In the genomic region with DNA sequence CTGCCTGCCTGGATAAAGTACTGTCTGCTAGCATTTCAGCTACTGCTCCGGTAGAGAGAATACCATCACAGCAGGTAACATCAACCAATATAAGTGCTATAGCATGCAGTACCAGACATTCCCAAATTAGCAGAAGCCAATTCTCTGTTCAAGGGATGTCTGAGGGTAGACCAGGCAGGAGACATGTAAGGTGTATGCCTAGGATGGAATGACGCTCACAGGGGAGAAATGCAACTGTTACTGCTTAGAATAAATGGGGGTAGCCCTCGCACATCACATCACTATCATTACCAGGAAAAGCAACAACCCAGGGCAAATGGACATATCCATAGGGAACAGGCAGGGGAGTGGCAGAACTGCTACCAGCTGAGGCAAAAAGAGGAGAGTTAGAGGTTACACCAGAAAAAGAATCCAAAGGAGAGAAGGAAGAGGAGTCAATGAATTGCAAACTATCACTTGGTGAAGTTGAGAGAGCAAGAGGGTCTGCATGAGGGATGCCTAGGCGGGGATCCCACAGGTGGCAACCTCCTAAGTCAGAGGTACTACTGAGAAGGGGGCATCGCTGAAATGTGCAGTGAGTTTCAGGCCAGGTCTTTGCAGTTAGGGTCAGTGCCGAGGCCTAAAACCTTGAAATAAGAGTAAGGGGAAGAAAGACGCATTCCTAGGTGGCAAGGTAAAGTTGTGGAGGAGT, we compare ENCODE assay signal across 8 cellular contexts. TPM values are rescaled to one million over a fixed set of nuclear protein-coding genes. Genes with fewer than 3 reads are reported as not detected.
DNase-seq lines count a peak whose midpoint lies in the region; ATAC-seq, FAIRE-seq and TF ChIP-seq lines count a peak whose summit lies in the region.

No MANE protein-coding gene starts in this region.

- TF ChIP-seq EP300 in SK-N-SH (IDR thresholded peaks at IDR 0.05; ENCODE audit: borderline replicate concordance in 1 of 2, low read depth in 1 of 2, low read length in 1 of 2) (no peak), stomach (IDR thresholded peaks at IDR 0.05) (no peak)

- CTCF ChIA-PET in SK-N-SH (lab: Yijun Ruan, JAX) = interaction anchor here (0.8 to 5.4 kb wide), 5 partner anchors 11 to 78 kb away, joined by 3 to 63 read pairs (median 6); no protein-coding TSS in a partner anchor

- H3K27me3 ChIP-seq in SK-N-SH (ENCODE audit: insufficient read depth) (no peaks in the 10 kb centered on the region), stomach (no peaks in the 10 kb centered on the region)

- peaks cover 42% of the 10 kb centered on the region for H3K36me3 Mint-ChIP-seq in activated T-helper 1 cell treated with anti-CD3 and anti-CD28 coated beads, Interleukin-12 subunit alpha, Interleukin-12 subunit beta, Interleukin-2, Interleukin-4 antibody, amounts not matched to agents 30 ng/mL and 10 ng/mL and 1 ng/mL, durations not matched to agents 14 hours and 24 hours and 36 hours (ENCODE audit: low read depth)

- TF ChIP-seq RAD21 in SK-N-SH (IDR thresholded peaks at IDR 0.05; ENCODE audit: low read length) = no peak

- peaks cover 6% of the 10 kb centered on the region for H3F3A ChIP-seq in SK-N-SH (replicated peaks; ENCODE audit: insufficient read depth)

- ATAC-seq in SK-N-SH treated with all-trans-retinoic acid at 6 μM for 48 hours (no peak; the same call in 2 of the 3 replicates), HG02938 (IDR thresholded peaks at IDR 0.05; ENCODE audit: unreplicated experiment) (no peak), HG03342 (IDR thresholded peaks at IDR 0.05; ENCODE audit: unreplicated experiment) (no peak)

- no peaks in the 10 kb centered on the region for H3K9me2 ChIP-seq in SK-N-SH

- no peak for FAIRE-seq in H54 (lab: Jason Lieb, UNC)

- H3K9ac ChIP-seq in SK-N-SH = peak overlapping the region; percentile 83

- H3K4me2 ChIP-seq in SK-N-SH = peak overlapping the region; percentile 92

- H3K4me3 Mint-ChIP-seq in activated T-helper 1 cell treated with anti-CD3 and anti-CD28 coated beads, Interleukin-12 subunit alpha, Interleukin-12 subunit beta, Interleukin-2, Interleukin-4 antibody, amounts not matched to agents 30 ng/mL and 10 ng/mL and 1 ng/mL, durations not matched to agents 14 hours and 24 hours and 36 hours = peak overlapping the region; percentile 96

- H3K9me3 Mint-ChIP-seq in activated T-helper 1 cell treated with anti-CD3 and anti-CD28 coated beads, Interleukin-12 subunit alpha, Interleukin-12 subunit beta, Interleukin-2, Interleukin-4 antibody, amounts not matched to agents 30 ng/mL and 10 ng/mL and 1 ng/mL, durations not matched to agents 14 hours and 24 hours and 36 hours = no peaks in the 10 kb centered on the region

- 4% methylated on average over 7 of the region's 7 CpGs for WGBS in SK-N-SH (ENCODE audit: low lambda C conversion rate)
- WGBS in stomach, 5 donors = 9 to 15% (median 9%) methylated on average over 7 of the region's 7 CpGs

- DNase-seq in SK-N-SH (no peak), stomach (no peak), H54 (ENCODE audit: insufficient read length, low spot score) (no peak)
- DNase-seq in activated T-helper 1 cell treated with anti-CD3 and anti-CD28 coated beads, Interleukin-12 subunit alpha, Interleukin-12 subunit beta, Interleukin-2, Interleukin-4 antibody, amounts not matched to agents 30 ng/mL and 10 ng/mL and 1 ng/mL, durations not matched to agents 14 hours and 24 hours and 36 hours (ENCODE audit: low spot score) = no peak

- no peak for TF ChIP-seq POLR2A in stomach (IDR thresholded peaks at IDR 0.05)
- no peak for TF ChIP-seq POLR2A in H54 (IDR thresholded peaks at IDR 0.05; ENCODE audit: low read depth, low read length)

- no peak for TF ChIP-seq CTCF in SK-N-SH (IDR thresholded peaks at IDR 0.05)
- TF ChIP-seq CTCF in stomach (IDR thresholded peaks at IDR 0.05) = no peak

- peaks cover 55% of the 10 kb centered on the region for H3K4me1 Mint-ChIP-seq in activated T-helper 1 cell treated with anti-CD3 and anti-CD28 coated beads, Interleukin-12 subunit alpha, Interleukin-12 subunit beta, Interleukin-2, Interleukin-4 antibody, amounts not matched to agents 30 ng/mL and 10 ng/mL and 1 ng/mL, durations not matched to agents 14 hours and 24 hours and 36 hours (ENCODE audit: low read depth)

- POLR2A ChIA-PET in SK-N-SH (lab: Yijun Ruan, JAX) = no interaction called here

- intact Hi-C loops in activated T-helper 1 cell treated with anti-CD3 and anti-CD28 coated beads, Interleukin-12 subunit alpha, Interleukin-12 subunit beta, Interleukin-2, Interleukin-4 antibody, amounts not matched to agents 30 ng/mL and 10 ng/mL and 1 ng/mL, durations not matched to agents 14 hours and 24 hours and 36 hours (cut with micrococcal nuclease) = loop anchor here (5.0 kb wide), 2 partner anchors 70 to 150 kb away; a partner anchor contains a TSS
- intact Hi-C loops in stomach (cut with DNase I; ENCODE audit: low total_unique reads) = no loop called here

- peaks cover 39% of the 10 kb centered on the region for H3K79me2 ChIP-seq in SK-N-SH (ENCODE audit: insufficient read depth)

- H3K9me3 ChIP-seq in SK-N-SH (no peaks in the 10 kb centered on the region), iPS-18c (ENCODE audit: control insufficient read depth, insufficient read depth, low read length) (no peaks in the 10 kb centered on the region), stomach (no peaks in the 10 kb centered on the region)

- H3K36me3 ChIP-seq in SK-N-SH (replicated peaks in 1 of 2; ENCODE audit: control insufficient read depth in 1 of 2, insufficient read depth in 2 of 2, low read length in 1 of 2) = peaks cover 30 to 39% of the 10 kb centered on the region in 2 experiments
- peaks cover 33 to 37% (median 36%) of the 10 kb centered on the region in 4 donors for H3K36me3 ChIP-seq in stomach

- H3K4me3 ChIP-seq in SK-N-SH (ENCODE audit: low read depth in 2 of 2, low read length in 1 of 2) = peak overlapping the region; percentile 87 to 94
- peak overlapping the region; percentile 74 for H3K4me3 ChIP-seq in iPS-18c (ENCODE audit: insufficient read depth, low read depth, low read length)
- H3K4me3 ChIP-seq in stomach = peak overlapping the region; percentile 63 to 95 (median 92)

- H4K20me1 ChIP-seq in SK-N-SH (ENCODE audit: insufficient read depth) = peaks cover 18% of the 10 kb centered on the region; the same call in 1 of the 2 replicates

- H3K27me3 Mint-ChIP-seq in activated T-helper 1 cell treated with anti-CD3 and anti-CD28 coated beads, Interleukin-12 subunit alpha, Interleukin-12 subunit beta, Interleukin-2, Interleukin-4 antibody, amounts not matched to agents 30 ng/mL and 10 ng/mL and 1 ng/mL, durations not matched to agents 14 hours and 24 hours and 36 hours (ENCODE audit: insufficient read depth) = no peaks in the 10 kb centered on the region

- H3K4me1 ChIP-seq in SK-N-SH (ENCODE audit: control insufficient read depth in 1 of 2, insufficient read depth in 2 of 2, low read depth in 1 of 2, low read length in 1 of 2) (peaks cover 7 to 32% of the 10 kb centered on the region in 2 experiments; a peak in 2 of 4 replicates), stomach (peaks cover 24 to 69% (median 50%) of the 10 kb centered on the region in 4 donors)

- H2AFZ ChIP-seq in SK-N-SH (ENCODE audit: low read depth) = no peak overlapping the region

- peak overlapping the region; percentile 92 for H3K27ac Mint-ChIP-seq in activated T-helper 1 cell treated with anti-CD3 and anti-CD28 coated beads, Interleukin-12 subunit alpha, Interleukin-12 subunit beta, Interleukin-2, Interleukin-4 antibody, amounts not matched to agents 30 ng/mL and 10 ng/mL and 1 ng/mL, durations not matched to agents 14 hours and 24 hours and 36 hours

- peak overlapping the region in 1 of 2 experiments; percentile 80; a peak in 1 of 4 replicates for H3K27ac ChIP-seq in SK-N-SH (ENCODE audit: low read depth in 2 of 2, low read length in 1 of 2)
- H3K27ac ChIP-seq in stomach = peak overlapping the region in 4 of 5 donors; percentile 83 to 97 (median 94)

RNA-seq across cellular contexts. Expression of a gene that starts 1.1 kb away (rescaled TPM):
- 12.5 and 15.2 TPM in 2 replicates for polyA plus RNA-seq in SK-N-SH (2012; rRNA removed)
- polyA plus RNA-seq in SK-N-SH (2012; cell fraction: cytosol; rRNA removed) = 21.4 and 26.0 TPM in 2 replicates
- polyA plus RNA-seq in SK-N-SH (2012; cell fraction: nucleus; rRNA removed) = 11.6 and 19.2 TPM in 2 replicates
- 93.3 and 106 TPM in 2 replicates for total RNA-seq in activated T-helper 1 cell treated with anti-CD3 and anti-CD28 coated beads, Interleukin-12 subunit alpha, Interleukin-12 subunit beta, Interleukin-2, Interleukin-4 antibody, amounts not matched to agents 30 ng/mL and 10 ng/mL and 1 ng/mL, durations not matched to agents 14 hours and 24 hours and 36 hours
- total RNA-seq in stomach = 100 to 1,000 TPM in 1 of 5 donors, 10 to 100 TPM in 4; 20.4 to 137 (median 24.2) TPM
- polyA plus RNA-seq in stomach = 10 to 100 TPM; 25.0 to 32.8 (median 31.9) TPM

RNA-seq across cellular contexts. Expression of a gene that starts 10.2 kb away (rescaled TPM):
- polyA plus RNA-seq in SK-N-SH (2012; rRNA removed) (0.64 and 0.93 TPM in 2 replicates), stomach (under 1 TPM in 2 of 3 donors, not detected in 1; 0.12 to 0.38 TPM)
- 0.68 and 1.2 TPM in 2 replicates for polyA plus RNA-seq in SK-N-SH (2012; cell fraction: cytosol; rRNA removed)
- 0.76 and 0.85 TPM in 2 replicates for polyA plus RNA-seq in SK-N-SH (2012; cell fraction: nucleus; rRNA removed)
- not detected in 2 replicates for total RNA-seq in activated T-helper 1 cell treated with anti-CD3 and anti-CD28 coated beads, Interleukin-12 subunit alpha, Interleukin-12 subunit beta, Interleukin-2, Interleukin-4 antibody, amounts not matched to agents 30 ng/mL and 10 ng/mL and 1 ng/mL, durations not matched to agents 14 hours and 24 hours and 36 hours
- under 1 TPM in 2 of 5 donors, not detected in 3; under 0.01 to 0.37 TPM for total RNA-seq in stomach

RNA-seq across cellular contexts. Expression of a gene that starts 50.6 kb away (rescaled TPM):
- polyA plus RNA-seq in SK-N-SH (2012; rRNA removed) = 61.1 and 87.9 TPM in 2 replicates
- 41.4 and 50.1 TPM in 2 replicates for polyA plus RNA-seq in SK-N-SH (2012; cell fraction: cytosol; rRNA removed)
- polyA plus RNA-seq in SK-N-SH (2012; cell fraction: nucleus; rRNA removed) = 127 and 151 TPM in 2 replicates
- total RNA-seq in activated T-helper 1 cell treated with anti-CD3 and anti-CD28 coated beads, Interleukin-12 subunit alpha, Interleukin-12 subunit beta, Interleukin-2, Interleukin-4 antibody, amounts not matched to agents 30 ng/mL and 10 ng/mL and 1 ng/mL, durations not matched to agents 14 hours and 24 hours and 36 hours = 299 and 301 TPM in 2 replicates
- total RNA-seq in stomach = 100 to 1,000 TPM in 3 of 5 donors, 10 to 100 TPM in 2; 35.6 to 173 (median 110) TPM
- 10 to 100 TPM; 23.6 to 31.3 (median 26.8) TPM for polyA plus RNA-seq in stomach

RNA-seq across cellular contexts. Expression of a gene that starts 55.2 kb away (rescaled TPM):
- polyA plus RNA-seq in SK-N-SH (2012; rRNA removed) (not detected in 2 replicates), stomach (1 to 10 TPM; 2.9 to 5.2 (median 4.0) TPM)
- not detected in 2 replicates for polyA plus RNA-seq in SK-N-SH (2012; cell fraction: cytosol; rRNA removed)
- not detected in 2 replicates for polyA plus RNA-seq in SK-N-SH (2012; cell fraction: nucleus; rRNA removed)
- total RNA-seq in activated T-helper 1 cell treated with anti-CD3 and anti-CD28 coated beads, Interleukin-12 subunit alpha, Interleukin-12 subunit beta, Interleukin-2, Interleukin-4 antibody, amounts not matched to agents 30 ng/mL and 10 ng/mL and 1 ng/mL, durations not matched to agents 14 hours and 24 hours and 36 hours = not detected in 2 replicates
- total RNA-seq in stomach = 10 to 100 TPM in 2 of 5 donors, 1 to 10 TPM in 2, under 1 TPM in 1; 0.87 to 13.8 (median 4.9) TPM

RNA-seq across cellular contexts. Expression of a gene that starts 55.4 kb away (rescaled TPM):
- polyA plus RNA-seq in SK-N-SH (2012; rRNA removed) (not detected in 2 replicates), stomach (1 to 10 TPM in 2 of 3 donors, under 1 TPM in 1; 0.81 to 4.1 (median 2.4) TPM)
- polyA plus RNA-seq in SK-N-SH (2012; cell fraction: cytosol; rRNA removed) = not detected in 2 replicates
- not detected in 2 replicates for polyA plus RNA-seq in SK-N-SH (2012; cell fraction: nucleus; rRNA removed)
- not detected in 2 replicates for total RNA-seq in activated T-helper 1 cell treated with anti-CD3 and anti-CD28 coated beads, Interleukin-12 subunit alpha, Interleukin-12 subunit beta, Interleukin-2, Interleukin-4 antibody, amounts not matched to agents 30 ng/mL and 10 ng/mL and 1 ng/mL, durations not matched to agents 14 hours and 24 hours and 36 hours
- 1 to 10 TPM in 2 of 5 donors, under 1 TPM in 1, not detected in 2; 0.18 to 1.7 (median 1.0) TPM for total RNA-seq in stomach
